In genomic region chr12:110224379-110225304, GRCh38 we compare ENCODE assay signal across 8 cellular contexts. TPM values are rescaled to one million over a fixed set of nuclear protein-coding genes. Genes with fewer than 3 reads are reported as not detected.
DNase-seq lines count a peak whose midpoint lies in the region; ATAC-seq and TF ChIP-seq lines count a peak whose summit lies in the region.
"Had no signal": no experiment of that assay in that cellular context is flagged by ENCODE, and none has a peak within 500 bp of the region (broad histone marks: within the 10 kb centered on the region; RNA-seq: fewer than 3 reads in every experiment).

No MANE protein-coding gene starts in this region.

- TF ChIP-seq CTCF in HEK293 (tag by site-specific recombination; IDR thresholded peaks at IDR 0.05) (no peak), fibroblast of villous mesenchyme (IDR thresholded peaks at IDR 0.05; ENCODE audit: insufficient read depth, low read depth, low read length) (peak; percentile 78), prostate gland (IDR thresholded peaks at IDR 0.05) (peak in 3 of 4 experiments; percentile 29 to 66 (median 62))

- CTCF ChIA-PET in HEK293 (lab: Yijun Ruan, JAX) = interaction anchor here (0.8 to 1.2 kb wide), 7 partner anchors 8 to 123 kb away, joined by 3 to 5 read pairs (median 4); no protein-coding TSS in a partner anchor

- POLR2A ChIA-PET in HEK293 (lab: Yijun Ruan, JAX) = interaction anchor here (0.6 to 1.9 kb wide), 2 partner anchors 51 to 56 kb away, joined by 4 to 6 read pairs; partner anchors contain the start of gene ATP2A2

- no peaks in the 10 kb centered on the region for H3K27me3 ChIP-seq in prostate gland (replicated peaks; ENCODE audit: insufficient read depth)

- peak overlapping the region; percentile 56 for H3K9ac ChIP-seq in SK-N-MC (ENCODE audit: insufficient read length)

- no peaks in the 10 kb centered on the region for H3K9me3 ChIP-seq in HEK293 (ENCODE audit: control insufficient read depth, insufficient read depth, low read depth, low read length)
- no peaks in the 10 kb centered on the region for H3K9me3 ChIP-seq in SK-N-MC (ENCODE audit: low read depth, low read length)
- no peaks in the 10 kb centered on the region for H3K9me3 ChIP-seq in prostate gland

- H3K4me1 ChIP-seq in HEK293 (ENCODE audit: control insufficient read depth, insufficient read depth, low read length) (peaks cover 13% of the 10 kb centered on the region), prostate gland (replicated peaks) (peaks cover 6% of the 10 kb centered on the region)

- H3K4me3 ChIP-seq in HEK293 (ENCODE audit: low read depth, low read length) (no peak overlapping the region), SK-N-MC (peak overlapping the region; percentile 65), fibroblast of villous mesenchyme (ENCODE audit: low read depth, low read length) (peak overlapping the region; percentile 8), prostate gland (no peak overlapping the region)

- 9% methylated on average over 10 of the region's 10 CpGs for WGBS in prostate gland

- no peak for TF ChIP-seq POLR2A in prostate gland (IDR thresholded peaks at IDR 0.05)

- DNase-seq in SK-N-MC (ENCODE audit: low read depth, low spot score) (peak; percentile 52), fibroblast of villous mesenchyme (ENCODE audit: low read depth) (peak; percentile 91), prostate gland (ENCODE audit: low spot score) (peak; percentile 43), activated T-cell treated with anti-CD3 and anti-CD28 coated beads for 4 hours (no peak), NCI-H82 treated with DMSO at 0.1 percent for 48 hours (lab: John Stamatoyannopoulos, UW; ENCODE audit: unreplicated experiment) (no peak)
- DNase-seq: activated B cell treated with CpG ODN at 0.5 μM for 24 hours had no signal

- ATAC-seq in GM19035 (IDR thresholded peaks at IDR 0.05; ENCODE audit: unreplicated experiment) = no peak

- H3K27ac ChIP-seq in HEK293 (ENCODE audit: extremely low read depth, low read depth, low read length) = no peak overlapping the region
- peak overlapping the region; percentile 93 for H3K27ac ChIP-seq in SK-N-MC
- peak overlapping the region; percentile 70 to 78 for H3K27ac ChIP-seq in prostate gland

- intact Hi-C loops in prostate gland (cut with DNase I) = loop anchor here (5.0 kb wide), 3 partner anchors 42 to 102 kb away; partner anchors contain the start of genes ATP2A2 and IFT81

- H3K36me3 ChIP-seq in HEK293 (ENCODE audit: control insufficient read depth in 2 of 2, insufficient read depth in 1 of 2, low read length in 2 of 2) = no peaks in the 10 kb centered on the region; a peak in 1 of 3 replicates
- H3K36me3 ChIP-seq in SK-N-MC (ENCODE audit: insufficient read depth, low read length) = peaks cover 4% of the 10 kb centered on the region; the same call in 1 of the 2 replicates
- H3K36me3 ChIP-seq in prostate gland = no peaks in the 10 kb centered on the region

TF ChIP-seq in HEK293, 187 proteins besides CTCF, POLR2A, EP300 and RAD21:
- TF ChIP-seq ZNF394 (tag by site-specific recombination; IDR thresholded peaks at IDR 0.05; ENCODE audit: borderline replicate concordance) (no peak), PRDM6 (tag by site-specific recombination; IDR thresholded peaks at IDR 0.05) (0 out of 2 replicates have a peak, but pooled peaks have one; percentile 30), ZNF138 (tag by site-specific recombination; IDR thresholded peaks at IDR 0.05; ENCODE audit: borderline replicate concordance) (no peak), ZNF2 (tag by site-specific recombination; IDR thresholded peaks at IDR 0.05) (no peak), ZNF175 (tag by site-specific recombination; IDR thresholded peaks at IDR 0.05) (no peak), SCRT1 (tag by site-specific recombination; IDR thresholded peaks at IDR 0.05; ENCODE audit: borderline replicate concordance) (no peak), PRDM1 (tag by site-specific recombination; IDR thresholded peaks at IDR 0.05) (peak; percentile 46; the same call in 1 of the 2 replicates)

RNA-seq across cellular contexts. Expression of gene ATP2A2, which starts 56.4 kb away (rescaled TPM):
- 221 and 247 TPM in 2 replicates for total RNA-seq in fibroblast of villous mesenchyme
- total RNA-seq in prostate gland = 100 to 1,000 TPM; 121 to 209 TPM

Comparison
In these comparisons a context has a peak if more than half of its experiments do, and no peak if none do; other contexts are left out.
1. H3K4me3 ChIP-seq: peak in SK-N-MC (single experiment) and fibroblast of villous mesenchyme (single experiment); none in HEK293 (single experiment) and prostate gland (0 of 2).
2. DNase-seq: peak in SK-N-MC (single experiment), fibroblast of villous mesenchyme (single experiment) and prostate gland (single experiment); none in activated T-cell treated with anti-CD3 and anti-CD28 coated beads for 4 hours (single experiment) and NCI-H82 treated with DMSO at 0.1 percent for 48 hours (single experiment).